Comparison of ENCODE assay signal across 30 cellular contexts in genomic region chr2:102690012-102690411, GRCh38.
"Had no signal": no experiment of that assay in that cellular context is flagged by ENCODE, and none has a peak within 500 bp of the region (broad histone marks: within the 10 kb centered on the region; RNA-seq: fewer than 3 reads in every experiment).

No MANE protein-coding gene starts in this region.

- H3K27me3 ChIP-seq: colonic mucosa, gastrocnemius medialis, left lung, right atrium auricular region, testis, tibial nerve, upper lobe of left lung had no signal

- H3K4me1 Mint-ChIP-seq: endodermal cell, mesothelial cell of epicardium, naive B cell, neural crest cell had no signal

- H3K4me1 ChIP-seq: colonic mucosa, gastrocnemius medialis, left lung, prostate gland, right atrium auricular region, testis, tibial nerve, upper lobe of left lung had no signal

- DNase-seq: colonic mucosa; effector CD8-positive, alpha-beta T cell; endodermal cell; foreskin fibroblast; gastrocnemius medialis; head of caudate nucleus; kidney; left lung; mesenchymal stem cell; mucosa of descending colon; naive B cell; stimulated activated CD4-positive, alpha-beta T cell treated with anti-CD3 and anti-CD28 coated beads, Interleukin-12 subunit alpha, Interleukin-12 subunit beta, amount 100 ng/mL, for 4 hours; stimulated activated CD4-positive, alpha-beta T cell treated with anti-CD3 and anti-CD28 coated beads, Interleukin-1b, Interleukin-23, amount 100 ng/mL, for 48 hours; stimulated activated CD4-positive, alpha-beta T cell treated with anti-CD3 and anti-CD28 coated beads, Interleukin-4, amount 100 ng/mL, for 1 hour; stimulated activated CD8-positive, alpha-beta memory T cell treated with anti-CD3 and anti-CD28 coated beads, Interleukin-4, amount 100 ng/mL, for 48 hours; stimulated activated naive CD4-positive, alpha-beta T cell; substantia nigra; testis; upper lobe of left lung had no signal

- H3K27me3 Mint-ChIP-seq: dendritic cell treated with granulocyte-macrophage colony-stimulating factor and Interleukin-4, amounts not matched to agents 40 ng/mL and 50 ng/mL, for 4 days had no signal

- H3K36me3 ChIP-seq: colonic mucosa, left lung, prostate gland, right atrium auricular region, tibial nerve, upper lobe of left lung had no signal

- H3K9me3 Mint-ChIP-seq: dendritic cell treated with granulocyte-macrophage colony-stimulating factor and Interleukin-4, amounts not matched to agents 40 ng/mL and 50 ng/mL, for 4 days; endodermal cell; mesothelial cell of epicardium; naive B cell; natural killer cell treated with Interleukin-12 subunit alpha and Interleukin-12 subunit beta and Interleukin-15 and Interleukin-18, amount 100 ng/mL, for 72 hours; neural crest cell had no signal

- H3K4me2 ChIP-seq: smooth muscle cell had no signal

- H3K4me3 ChIP-seq: colonic mucosa, gastrocnemius medialis, left lung, mucosa of descending colon, prostate gland, right atrium auricular region, smooth muscle cell, testis, tibial nerve, upper lobe of left lung had no signal

- H3K27ac Mint-ChIP-seq: dendritic cell treated with granulocyte-macrophage colony-stimulating factor and Interleukin-4, amounts not matched to agents 40 ng/mL and 50 ng/mL, for 4 days; endodermal cell; mesothelial cell of epicardium; natural killer cell treated with Interleukin-12 subunit alpha and Interleukin-12 subunit beta and Interleukin-15 and Interleukin-18, amount 100 ng/mL, for 72 hours had no signal

- H3K27ac ChIP-seq: colonic mucosa, epithelial cell of prostate, gastrocnemius medialis, left lung, prostate gland, right atrium auricular region, testis, tibial nerve, upper lobe of left lung had no signal

- ATAC-seq: esophagus mucosa; gastrocnemius medialis; left lung; natural killer cell treated with Interleukin-12 subunit alpha and Interleukin-12 subunit beta and Interleukin-15 and Interleukin-18, amount 100 ng/mL, for 72 hours; sciatic nerve had no signal

- H3K4me3 Mint-ChIP-seq: dendritic cell treated with granulocyte-macrophage colony-stimulating factor and Interleukin-4, amounts not matched to agents 40 ng/mL and 50 ng/mL, for 4 days; endodermal cell; mesothelial cell of epicardium; naive B cell; natural killer cell treated with Interleukin-12 subunit alpha and Interleukin-12 subunit beta and Interleukin-15 and Interleukin-18, amount 100 ng/mL, for 72 hours; neural crest cell had no signal

- H3K9me3 ChIP-seq: colonic mucosa, gastrocnemius medialis, left lung, mucosa of descending colon, prostate gland, right atrium auricular region, testis, tibial nerve, upper lobe of left lung had no signal
